Comparison of ENCODE assay signal across 19 cellular contexts in the genomic region with DNA sequence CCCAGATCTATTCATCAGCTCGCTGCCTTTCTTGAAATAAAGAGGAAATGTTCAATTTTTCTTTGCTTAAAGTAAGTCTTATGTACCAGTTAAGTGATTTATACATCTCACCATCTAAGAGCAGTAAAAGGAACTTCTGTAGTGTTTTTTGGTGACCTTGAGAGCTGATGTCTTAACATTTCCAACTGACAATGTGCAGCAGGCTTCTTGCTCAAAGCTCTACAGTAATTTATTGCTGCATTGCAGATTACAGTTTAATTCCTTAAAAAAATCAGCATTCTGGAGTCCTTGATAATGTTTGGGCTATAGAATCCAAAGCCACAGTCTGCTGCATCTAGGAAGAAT.
A peak's percentile ranks its signal among the peaks of the same experiment; 100 is the strongest.
DNase-seq lines count a peak whose midpoint lies in the region; FAIRE-seq and TF ChIP-seq lines count a peak whose summit lies in the region.
"Had no signal": no experiment of that assay in that cellular context is flagged by ENCODE, and none has a peak within 500 bp of the region (broad histone marks: within the 10 kb centered on the region; RNA-seq: fewer than 3 reads in every experiment).

No MANE protein-coding gene starts in this region.

- H3K27me3 ChIP-seq in layer of hippocampus (ENCODE audit: control insufficient read depth, insufficient read depth, low read length) = no peaks in the 10 kb centered on the region

- H3K9me3 Mint-ChIP-seq in activated naive CD4-positive, alpha-beta T cell treated with anti-CD3 and anti-CD28 coated beads, Interleukin-2, amount 10 ng/mL, durations not matched to agents 7 days and 5 days = no peaks in the 10 kb centered on the region
- H3K9me3 Mint-ChIP-seq: CD4-positive, CD25-positive, alpha-beta regulatory T cell had no signal

- peak overlapping the region; percentile 71 for H3K27ac ChIP-seq in layer of hippocampus (ENCODE audit: low read depth, low read length)
- peak overlapping the region; percentile 95 for H3K27ac ChIP-seq in substantia nigra (ENCODE audit: low read depth, low read length, poor library complexity, severe bottlenecking)
- H3K27ac ChIP-seq: HL-60 had no signal

- H3K36me3 Mint-ChIP-seq in activated naive CD4-positive, alpha-beta T cell treated with anti-CD3 and anti-CD28 coated beads, Interleukin-2, amount 10 ng/mL, durations not matched to agents 7 days and 5 days = no peaks in the 10 kb centered on the region
- H3K36me3 Mint-ChIP-seq: CD4-positive, CD25-positive, alpha-beta regulatory T cell had no signal

- H3K27ac Mint-ChIP-seq in activated naive CD4-positive, alpha-beta T cell treated with anti-CD3 and anti-CD28 coated beads, Interleukin-2, amount 10 ng/mL, durations not matched to agents 7 days and 5 days = no peak overlapping the region
- H3K27ac Mint-ChIP-seq: CD4-positive, CD25-positive, alpha-beta regulatory T cell; HFFc6 had no signal

- FAIRE-seq in GM12892 (lab: Jason Lieb, UNC) = peak; percentile 42
- FAIRE-seq: G401.6 had no signal

- CTCF ChIA-PET in activated naive CD4-positive, alpha-beta T cell treated with anti-CD3 and anti-CD28 coated beads, Interleukin-2, amount 10 ng/mL, durations not matched to agents 7 days and 5 days (lab: Charles Lee) = interaction anchor here (0.5 to 0.6 kb wide), 2 partner anchors 18 to 148 kb away, joined by 3 to 4 read pairs; no protein-coding TSS in a partner anchor

- no peak for DNase-seq in GM12892 (ENCODE audit: insufficient read length)
- peak; percentile 80 for DNase-seq in amniotic epithelial cell (ENCODE audit: low read depth)
- no peak for DNase-seq in substantia nigra (lab: John Stamatoyannopoulos, UW)
- no peak for DNase-seq in activated naive CD4-positive, alpha-beta T cell treated with anti-CD3 and anti-CD28 coated beads, Interleukin-2, amount 10 ng/mL, durations not matched to agents 7 days and 5 days
- DNase-seq in NCI-H1092 treated with DMSO at 0.1 percent for 48 hours (lab: John Stamatoyannopoulos, UW) = no peak
- DNase-seq in activated T-cell treated with anti-CD3 and anti-CD28 coated beads, Interleukin-2, amount 50 U/mL, for 1 hour = no peak
- DNase-seq: AML-193, DMS79, HFFc6, NCI-H1092, NCI-H1930, NCI-H2171, NCI-H446 treated with DMSO at 0.1 percent for 48 hours, NCI-H748 treated with DMSO at 0.1 percent for 48 hours, SIG-M5 had no signal

- H3K27me3 Mint-ChIP-seq in activated naive CD4-positive, alpha-beta T cell treated with anti-CD3 and anti-CD28 coated beads, Interleukin-2, amount 10 ng/mL, durations not matched to agents 7 days and 5 days = no peaks in the 10 kb centered on the region

- TF ChIP-seq POLR2A in GM12892 (IDR thresholded peaks at IDR 0.05; ENCODE audit: low read depth, low read length) = no peak

- H3K4me1 Mint-ChIP-seq in activated naive CD4-positive, alpha-beta T cell treated with anti-CD3 and anti-CD28 coated beads, Interleukin-2, amount 10 ng/mL, durations not matched to agents 7 days and 5 days = no peaks in the 10 kb centered on the region

- H3K4me3 Mint-ChIP-seq in activated naive CD4-positive, alpha-beta T cell treated with anti-CD3 and anti-CD28 coated beads, Interleukin-2, amount 10 ng/mL, durations not matched to agents 7 days and 5 days = no peak overlapping the region
- H3K4me3 Mint-ChIP-seq: HFFc6 had no signal
